ENCODE assay signal across 8 cellular contexts in genomic region chr17:63549289-63549945, GRCh38. TPM values are rescaled to one million over a fixed set of nuclear protein-coding genes. Genes with fewer than 3 reads are reported as not detected.
DNase-seq lines count a peak whose midpoint lies in the region; ATAC-seq, FAIRE-seq and TF ChIP-seq lines count a peak whose summit lies in the region.

No MANE protein-coding gene starts in this region.

- H3K36me3 Mint-ChIP-seq in mesothelial cell of epicardium: no peaks in the 10 kb centered on the region

- H3K4me3 ChIP-seq in BJ (ENCODE audit: low read depth, low read length): peak overlapping the region; percentile 37
- peak overlapping the region; percentile 53 for H3K4me3 ChIP-seq in bronchial epithelial cell (ENCODE audit: low read depth, low read length)

- CTCF ChIA-PET in BJ (lab: Yijun Ruan, JAX): interaction anchor here (0.6 to 1.5 kb wide), 3 partner anchors 24 to 902 kb away, joined by 4 to 5 read pairs (median 5); no protein-coding TSS in a partner anchor

- TF ChIP-seq CTCF in BJ (IDR thresholded peaks at IDR 0.05; ENCODE audit: insufficient read depth, low read depth, low read length) (no peak), bronchial epithelial cell (IDR thresholded peaks at IDR 0.05; ENCODE audit: insufficient read depth, low read length, severe bottlenecking) (no peak), mesothelial cell of epicardium (IDR thresholded peaks at IDR 0.05; ENCODE audit: unreplicated experiment) (no peak)

- no peaks in the 10 kb centered on the region for H3K9me3 ChIP-seq in KOPT-K1 (ENCODE audit: insufficient read depth, low read length, poor library complexity, severe bottlenecking)

- peak overlapping the region; percentile 90 for H3K27ac ChIP-seq in KOPT-K1 (ENCODE audit: low read depth, low read length, poor library complexity, severe bottlenecking)

- no peaks in the 10 kb centered on the region for H3K27me3 Mint-ChIP-seq in mesothelial cell of epicardium (ENCODE audit: low read depth)

- POLR2A ChIA-PET in BJ (lab: Charles Lee): no interaction called here

- H3K4me1 Mint-ChIP-seq in mesothelial cell of epicardium: peaks cover 29% of the 10 kb centered on the region

- H3K27me3 ChIP-seq in BJ (ENCODE audit: control insufficient read depth, insufficient read depth, low read length) (no peaks in the 10 kb centered on the region), bronchial epithelial cell (ENCODE audit: control insufficient read depth, insufficient read depth, low read length) (no peaks in the 10 kb centered on the region)

- peaks cover 1% of the 10 kb centered on the region; the same call in 1 of the 2 replicates for H3K36me3 ChIP-seq in BJ (ENCODE audit: control insufficient read depth, insufficient read depth, low read length)
- H3K36me3 ChIP-seq in KOPT-K1 (ENCODE audit: insufficient read depth, low read length): peaks cover 24% of the 10 kb centered on the region
- peaks cover 1% of the 10 kb centered on the region for H3K36me3 ChIP-seq in bronchial epithelial cell (ENCODE audit: control insufficient read depth, insufficient read depth, low read length)

- H3K27ac Mint-ChIP-seq in mesothelial cell of epicardium: peak overlapping the region; percentile 99

- DNase-seq in BJ (ENCODE audit: low read depth): no peak
- no peak for DNase-seq in bronchial epithelial cell (ENCODE audit: low read depth)
- DNase-seq in mesothelial cell of epicardium (ENCODE audit: low spot score in 2 of 2, unreplicated experiment in 2 of 2): no peak
- no peak for DNase-seq in NCI-H2029 (lab: John Stamatoyannopoulos, UW)
- no peak for DNase-seq in SHP77 treated with DMSO at 0.1 percent for 48 hours (lab: John Stamatoyannopoulos, UW)

- no peaks in the 10 kb centered on the region for H3K9me3 Mint-ChIP-seq in mesothelial cell of epicardium

- peak overlapping the region; percentile 99 for H3K4me3 Mint-ChIP-seq in mesothelial cell of epicardium

- ATAC-seq in GM21423 (IDR thresholded peaks at IDR 0.05; ENCODE audit: unreplicated experiment) (peak; percentile 25), HG02970 (IDR thresholded peaks at IDR 0.05; ENCODE audit: low FRiP score, unreplicated experiment) (no peak)

- no peak for FAIRE-seq in bronchial epithelial cell (lab: Jason Lieb, UNC)

RNA-seq across cellular contexts. Expression of gene DCAF7, which starts 0.9 kb away (rescaled TPM):
- 24.8 and 57.4 TPM in 2 replicates for polyA plus RNA-seq in BJ (2011; rRNA removed)
- polyA minus RNA-seq in BJ (2011; rRNA and poly(A)+ RNA removed): 53.4 and 71.2 TPM in 2 replicates
- total RNA-seq in bronchial epithelial cell: 9.5 and 10.6 TPM in 2 replicates
- 144 to 155 TPM (median 149 TPM) in 3 replicates for total RNA-seq in mesothelial cell of epicardium

RNA-seq across cellular contexts. Expression of gene KCNH6, which starts 26.3 kb away (rescaled TPM):
- 0.04 and 0.10 TPM in 2 replicates for polyA plus RNA-seq in BJ (2011; rRNA removed)
- polyA minus RNA-seq in BJ (2011; rRNA and poly(A)+ RNA removed): 0.36 TPM in 1 of 2 replicates, not detected in the other
- total RNA-seq in bronchial epithelial cell (not detected in 2 replicates), mesothelial cell of epicardium (0.16 TPM in 1 of 3 replicates, not detected in the others)

RNA-seq across cellular contexts. Expression of gene TACO1, which starts 51.3 kb away (rescaled TPM):
- 19.5 and 23.5 TPM in 2 replicates for polyA plus RNA-seq in BJ (2011; rRNA removed)
- polyA minus RNA-seq in BJ (2011; rRNA and poly(A)+ RNA removed): 9.8 and 14.8 TPM in 2 replicates
- total RNA-seq in bronchial epithelial cell (11.5 and 11.6 TPM in 2 replicates), mesothelial cell of epicardium (14.2 to 18.9 TPM (median 16.2 TPM) in 3 replicates)

Comparison
In these comparisons a context has a peak if more than half of its experiments do, and no peak if none do; other contexts are left out.
1. RNA of gene DCAF7, which starts 0.9 kb away (total RNA-seq): 144 to 155 TPM in mesothelial cell of epicardium; 9.5 to 10.6 TPM in bronchial epithelial cell; every median in the first group is over 10 times any median in the second.